ENCODE assay signal across 28 cellular contexts in the genomic region with DNA sequence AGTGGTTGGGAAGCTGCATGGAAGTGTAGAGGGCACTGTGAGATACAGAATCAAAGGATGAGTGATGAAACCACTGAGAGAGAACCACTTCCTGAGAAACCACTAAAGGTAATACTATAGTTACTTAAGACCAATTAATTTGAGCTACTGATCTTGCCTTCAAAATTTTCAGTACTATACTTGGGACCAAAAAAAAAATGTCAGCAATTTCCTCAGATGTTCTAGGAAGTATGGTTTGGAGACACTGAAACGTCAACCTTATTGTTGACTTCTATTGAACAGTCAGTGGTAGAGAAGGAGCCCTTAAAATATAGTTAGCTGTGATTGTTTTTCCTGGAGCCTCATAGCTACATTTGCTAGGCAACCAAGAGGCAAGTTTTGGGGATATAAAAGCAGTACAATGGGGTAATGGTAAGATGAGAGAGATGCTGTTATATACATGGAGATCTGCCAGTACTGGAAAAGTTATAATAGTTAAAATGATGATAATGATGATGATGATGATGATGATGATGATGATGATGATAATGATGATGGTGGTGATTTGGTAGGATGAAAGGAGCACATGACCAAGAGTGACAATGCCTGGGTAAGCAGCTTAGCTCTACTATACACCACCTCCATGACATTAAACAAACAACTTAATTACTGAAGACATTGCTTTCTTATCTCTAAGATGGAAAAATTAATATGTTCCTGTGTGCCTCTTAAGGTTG.
"Had no signal": no experiment of that assay in that cellular context is flagged by ENCODE, and none has a peak within 500 bp of the region (broad histone marks: within the 10 kb centered on the region; RNA-seq: fewer than 3 reads in every experiment).

No MANE protein-coding gene starts in this region.

- H3K36me3 Mint-ChIP-seq: mesothelial cell of epicardium; naive B cell; natural killer cell; stimulated activated effector memory CD8-positive, alpha-beta T cell treated with anti-CD3 and anti-CD28 coated beads, Interleukin-12 subunit alpha, Interleukin-12 subunit beta, amount 100 ng/mL, for 72 hours had no signal

- H3K27me3 ChIP-seq: hepatocyte, pancreas, sigmoid colon, spleen, suprapubic skin, tibial artery, upper lobe of right lung had no signal

- H3K27ac Mint-ChIP-seq: mesothelial cell of epicardium; naive B cell; natural killer cell; nephron progenitor cell; stimulated activated effector memory CD8-positive, alpha-beta T cell treated with anti-CD3 and anti-CD28 coated beads, Interleukin-12 subunit alpha, Interleukin-12 subunit beta, amount 100 ng/mL, for 72 hours; stimulated activated naive CD8-positive, alpha-beta T cell treated with anti-CD3 and anti-CD28 coated beads, Interleukin-15, Interleukin-2, amounts not matched to agents 100 ng/mL and 50 ng/mL, for 24 hours had no signal

- H3K4me1 Mint-ChIP-seq: mesothelial cell of epicardium; naive B cell; natural killer cell; nephron progenitor cell; stimulated activated effector memory CD8-positive, alpha-beta T cell treated with anti-CD3 and anti-CD28 coated beads, Interleukin-12 subunit alpha, Interleukin-12 subunit beta, amount 100 ng/mL, for 72 hours had no signal

- H3K4me1 ChIP-seq: left ventricle myocardium inferior, pancreas, prostate gland, sigmoid colon, spleen, suprapubic skin, tibial artery, upper lobe of right lung had no signal

- FAIRE-seq: pancreas, small intestine, urothelium cell line had no signal

- H3K9me3 ChIP-seq: pancreas, prostate gland, sigmoid colon, suprapubic skin, thoracic aorta, tibial artery, upper lobe of right lung had no signal

- H3K9me3 Mint-ChIP-seq: stimulated activated naive CD8-positive, alpha-beta T cell treated with anti-CD3 and anti-CD28 coated beads, Interleukin-15, Interleukin-2, amounts not matched to agents 100 ng/mL and 50 ng/mL, for 24 hours had no signal

- DNase-seq: islet precursor cell; left ventricle myocardium inferior; mesendoderm; naive B cell; natural killer cell; nephron progenitor cell; nucleus accumbens; pancreas; posterior cingulate gyrus; retina; right cardiac atrium; sigmoid colon; small intestine; spleen; stimulated activated CD4-positive, alpha-beta T cell treated with anti-CD3 and anti-CD28 coated beads, Interleukin-4, amount 100 ng/mL, for 24 hours; stimulated activated naive CD4-positive, alpha-beta T cell; tibial artery; trophoblast cell; upper lobe of right lung had no signal

- H3K36me3 ChIP-seq: left ventricle myocardium inferior, pancreas, prostate gland, sigmoid colon, spleen, suprapubic skin, thoracic aorta, tibial artery, upper lobe of right lung had no signal

- H3K27ac ChIP-seq: hepatocyte, left ventricle myocardium inferior, pancreas, prostate gland, sigmoid colon, spleen, suprapubic skin, thoracic aorta, tibial artery, upper lobe of right lung had no signal

- H3K4me3 ChIP-seq: hepatocyte, left ventricle myocardium inferior, lung, pancreas, prostate gland, sigmoid colon, spleen, suprapubic skin, thoracic aorta, tibial artery, upper lobe of right lung had no signal

- H3K4me3 Mint-ChIP-seq: mesothelial cell of epicardium; naive B cell; natural killer cell; nephron progenitor cell; stimulated activated effector memory CD8-positive, alpha-beta T cell treated with anti-CD3 and anti-CD28 coated beads, Interleukin-12 subunit alpha, Interleukin-12 subunit beta, amount 100 ng/mL, for 72 hours; stimulated activated naive CD8-positive, alpha-beta T cell treated with anti-CD3 and anti-CD28 coated beads, Interleukin-15, Interleukin-2, amounts not matched to agents 100 ng/mL and 50 ng/mL, for 24 hours had no signal
